8 cellular contexts compared by ENCODE assay signal in the genomic region with DNA sequence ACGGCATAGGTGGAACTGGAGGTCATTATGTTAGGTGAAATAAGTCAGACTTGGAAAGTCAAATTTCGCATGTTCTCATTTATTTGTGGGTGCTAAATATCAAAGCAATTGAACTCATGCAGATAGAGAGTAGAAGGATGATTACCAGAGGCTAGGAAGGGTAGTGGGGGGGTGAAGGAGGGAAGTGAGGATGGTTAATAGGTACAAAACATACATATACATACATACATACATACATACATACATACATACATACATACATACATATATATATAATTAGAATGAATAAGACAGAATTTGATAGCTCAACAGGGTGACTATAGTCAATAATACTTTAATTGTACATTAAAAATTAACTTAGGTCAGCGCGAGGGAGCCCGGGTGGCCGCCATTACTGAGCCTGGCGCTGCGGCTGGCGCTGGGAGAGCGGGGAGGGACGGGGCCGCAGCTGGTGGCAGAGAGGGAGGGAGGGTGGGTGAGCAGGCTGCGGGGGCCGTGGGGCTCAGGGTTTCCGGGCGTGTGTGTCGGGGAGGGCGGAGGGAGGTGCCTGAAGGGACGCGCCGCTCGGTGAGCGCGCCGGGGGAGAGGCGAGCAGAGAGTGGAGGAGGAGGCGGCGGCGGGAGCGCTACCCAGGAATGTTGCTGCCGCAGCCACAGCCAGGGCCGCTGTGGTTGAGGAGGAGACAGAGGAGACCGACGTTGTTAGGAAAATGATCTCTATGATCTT.
A peak's percentile ranks its signal among the peaks of the same experiment; 100 is the strongest.
DNase-seq lines count a peak whose midpoint lies in the region; ATAC-seq, FAIRE-seq and TF ChIP-seq lines count a peak whose summit lies in the region.

No MANE protein-coding gene starts in this region.

- TF ChIP-seq CTCF in D721Med (IDR thresholded peaks at IDR 0.05; ENCODE audit: insufficient read depth, missing control alignments) (no peak), GM13977 (IDR thresholded peaks at IDR 0.05; ENCODE audit: extremely low read depth, insufficient read depth, missing control alignments) (no peak)

- H3K4me3 ChIP-seq in rectal smooth muscle tissue (ENCODE audit: low read length), result peak overlapping the region; percentile 58

- H3K36me3 ChIP-seq in rectal smooth muscle tissue (ENCODE audit: control insufficient read depth, insufficient read depth, low read length), result no peaks in the 10 kb centered on the region

- DNase-seq in D721Med (ENCODE audit: insufficient read length, low spot score), result peak; percentile 41
- peak; percentile 63 for DNase-seq in NCI-H1694 treated with DMSO at 0.1 percent for 48 hours (lab: John Stamatoyannopoulos, UW)
- peak in 55 of 58 donors; percentile 2 to 84 (median 64) for DNase-seq in anterior cingulate cortex (lab: John Stamatoyannopoulos, UW)
- DNase-seq in hippocampal formation (lab: John Stamatoyannopoulos, UW), result peak; percentile 67 to 72
- DNase-seq in T-helper 1 cell, result no peak
- no peak for DNase-seq in GM13977 (ENCODE audit: low spot score)

- ATAC-seq in GM19328 (IDR thresholded peaks at IDR 0.05; ENCODE audit: unreplicated experiment), result no peak

- H3K27me3 ChIP-seq in rectal smooth muscle tissue (ENCODE audit: control insufficient read depth, insufficient read depth, low read length), result no peaks in the 10 kb centered on the region

- H3K27ac ChIP-seq in rectal smooth muscle tissue (ENCODE audit: low read depth, low read length), result no peak overlapping the region

- peaks cover 7% of the 10 kb centered on the region for H3K4me1 ChIP-seq in rectal smooth muscle tissue (ENCODE audit: control insufficient read depth, insufficient read depth, low read length)

- FAIRE-seq in D721Med (lab: Jason Lieb, UNC), result no peak

- H3K9ac ChIP-seq in rectal smooth muscle tissue (ENCODE audit: low read length), result no peak overlapping the region

- in situ Hi-C loops in GM13977 (cut with MboI; ENCODE audit: low pct_unique_long_range_greater_than_20kb, low sequenced_read_pairs, unreplicated experiment), result no loop called here

Comparison
In these comparisons a context has a peak if more than half of its experiments do, and no peak if none do; other contexts are left out.
1. DNase-seq: peak in D721Med (single experiment), NCI-H1694 treated with DMSO at 0.1 percent for 48 hours (single experiment), anterior cingulate cortex (55 of 58) and hippocampal formation (2 of 2); none in T-helper 1 cell (0 of 5) and GM13977 (single experiment).